ENCODE assay signal across 21 cellular contexts in genomic region chr2:62501059-62501458, GRCh38. TPM values are rescaled to one million over a fixed set of nuclear protein-coding genes. Genes with fewer than 3 reads are reported as not detected.
DNase-seq lines count a peak whose midpoint lies in the region; ATAC-seq, FAIRE-seq and TF ChIP-seq lines count a peak whose summit lies in the region.
"Had no signal": no experiment of that assay in that cellular context is flagged by ENCODE, and none has a peak within 500 bp of the region (broad histone marks: within the 10 kb centered on the region; RNA-seq: fewer than 3 reads in every experiment).

No MANE protein-coding gene starts in this region.

- H3K4me3 ChIP-seq in GM23248 (no peak overlapping the region), PC-9 (no peak overlapping the region), HepG2 (replicated peaks in 1 of 3; ENCODE audit: insufficient read depth in 1 of 3, low read depth in 2 of 3, low read length in 3 of 3) (no peak overlapping the region)
- H3K4me3 ChIP-seq: GM23338, HAP-1 had no signal

- no peaks in the 10 kb centered on the region for H3K9me2 ChIP-seq in GM23248 (ENCODE audit: insufficient read depth)
- H3K9me2 ChIP-seq in PC-9 (ENCODE audit: insufficient read depth), result peaks cover 6% of the 10 kb centered on the region; the same call in 1 of the 2 replicates

- WGBS in GM23248 (ENCODE audit: low coverage in 1 of 2, low lambda C conversion rate in 2 of 2, missing lambda C conversion rate in 2 of 2), 2 experiments, result 59 to 61% methylated on average over 3 of the region's 3 CpGs
- 63% methylated on average over 3 of the region's 3 CpGs for WGBS in HepG2 (ENCODE audit: low lambda C conversion rate)

- no peaks in the 10 kb centered on the region for H3K27me3 ChIP-seq in GM23248 (replicated peaks; ENCODE audit: insufficient read depth)
- no peaks in the 10 kb centered on the region for H3K27me3 ChIP-seq in PC-9 (ENCODE audit: insufficient read depth, low read depth)
- no peaks in the 10 kb centered on the region for H3K27me3 ChIP-seq in HepG2 (ENCODE audit: control insufficient read depth in 1 of 2, insufficient read depth in 2 of 2, low read length in 2 of 2)

- CTCF ChIA-PET in PC-9 (lab: Charles Lee), result no interaction called here
- CTCF ChIA-PET in HepG2 (lab: Yijun Ruan, JAX; ENCODE audit: low intra/inter-chr PET ratio, low total read pairs), result no interaction called here

- BruUV-seq in PC-9 (replicated peaks; lab: Mats Ljungman, UMichigan) (TSS peak; percentile 49), HepG2 (replicated peaks; lab: Mats Ljungman, UMichigan) (no TSS peak)

- H2AFZ ChIP-seq in GM23248 (peak overlapping the region; percentile 73), PC-9 (no peak overlapping the region), HepG2 (ENCODE audit: low read length) (no peak overlapping the region)
- H2AFZ ChIP-seq: GM23338 had no signal

- ATAC-seq in HepG2 (no peak), GM19023 (IDR thresholded peaks at IDR 0.05; ENCODE audit: unreplicated experiment) (no peak), GM21529 (IDR thresholded peaks at IDR 0.05; ENCODE audit: unreplicated experiment) (no peak)
- ATAC-seq: GM23338, Panc1 had no signal

- no peak for TF ChIP-seq RAD21 in HepG2 (CRISPR knock-in tag; IDR thresholded peaks at IDR 0.05)

- no peaks in the 10 kb centered on the region for H3K79me2 ChIP-seq in GM23248 (ENCODE audit: insufficient read depth)
- no peaks in the 10 kb centered on the region for H3K79me2 ChIP-seq in PC-9 (ENCODE audit: low read depth)
- H3K79me2 ChIP-seq in HepG2 (ENCODE audit: insufficient read depth, low read length), result no peaks in the 10 kb centered on the region

- H3K9ac ChIP-seq in GM23248, result no peak overlapping the region
- no peak overlapping the region for H3K9ac ChIP-seq in HepG2 (ENCODE audit: insufficient read depth, low read depth, low read length)

- peaks cover 28% of the 10 kb centered on the region for H3K4me1 ChIP-seq in GM23248 (ENCODE audit: insufficient read depth)
- peaks cover 44% of the 10 kb centered on the region for H3K4me1 ChIP-seq in PC-9 (replicated peaks; ENCODE audit: insufficient read depth)
- peaks cover 23% of the 10 kb centered on the region for H3K4me1 ChIP-seq in HepG2 (ENCODE audit: insufficient read depth, low read length)
- H3K4me1 ChIP-seq: Caco-2 had no signal

- H3K9me3 ChIP-seq in GM23248 (ENCODE audit: low read depth) (no peaks in the 10 kb centered on the region), PC-9 (ENCODE audit: insufficient read depth, low read depth) (no peaks in the 10 kb centered on the region), HepG2 (ENCODE audit: low read length) (no peaks in the 10 kb centered on the region)
- H3K9me3 ChIP-seq: Caco-2, HAP-1 had no signal

- TF ChIP-seq CTCF in PC-9 (conservative IDR thresholded peaks at IDR 0.05) (no peak), HepG2 (CRISPR knock-in tag; IDR thresholded peaks at IDR 0.05) (no peak)

- TF ChIP-seq EP300 in HepG2 (IDR thresholded peaks at IDR 0.05; ENCODE audit: low read depth in 2 of 2, low read length in 2 of 2) (no peak), HepG2 (CRISPR knock-in tag; IDR thresholded peaks at IDR 0.05; ENCODE audit: borderline replicate concordance) (no peak)

- H3K4me2 ChIP-seq in GM23248 (ENCODE audit: unreplicated experiment) (no peak overlapping the region), PC-9 (peak overlapping the region; percentile 45; the same call in 1 of the 2 replicates), HepG2 (ENCODE audit: low read depth, low read length) (no peak overlapping the region)
- H3K4me2 ChIP-seq: GM23338 had no signal

- DNase-seq in GM23248 (no peak), PC-9 (no peak), epithelial cell of prostate (ENCODE audit: low read depth, low spot score) (no peak), HepG2 (ENCODE audit: low spot score) (no peak), NCI-H226 (no peak)
- DNase-seq: C1 segment of cervical spinal cord; Caco-2; CD4-positive, alpha-beta memory T cell; GF-D8; KG1; MM.1S; NCI-H2029; NCI-H526 treated with DMSO at 0.1 percent for 48 hours; SHP77 had no signal

- H4K20me1 ChIP-seq in GM23248 (ENCODE audit: insufficient read depth) (no peaks in the 10 kb centered on the region), PC-9 (ENCODE audit: insufficient read depth) (no peaks in the 10 kb centered on the region), HepG2 (ENCODE audit: insufficient read depth, low read length) (no peaks in the 10 kb centered on the region)

- no peak for FAIRE-seq in HepG2 (lab: Jason Lieb, UNC)

- H3K36me3 ChIP-seq in GM23248 (ENCODE audit: low read depth), result no peaks in the 10 kb centered on the region
- peaks cover 7% of the 10 kb centered on the region; the same call in 1 of the 2 replicates for H3K36me3 ChIP-seq in PC-9 (ENCODE audit: low read depth)
- no peaks in the 10 kb centered on the region for H3K36me3 ChIP-seq in HepG2 (replicated peaks in 1 of 2; ENCODE audit: control insufficient read depth in 1 of 2, insufficient read depth in 2 of 2, low read length in 2 of 2)
- H3K36me3 ChIP-seq: HAP-1 had no signal

- H3F3A ChIP-seq in GM23248 (ENCODE audit: insufficient read depth), result no peaks in the 10 kb centered on the region; the same call in 1 of the 2 replicates
- peaks cover 24% of the 10 kb centered on the region for H3F3A ChIP-seq in PC-9 (ENCODE audit: insufficient read depth, low read depth)

- in situ Hi-C loops in GM23248 (cut with MboI), result no loop called here
- in situ Hi-C loops in HepG2 (cut with HindIII; ENCODE audit: extremely low pct_ligation_motif_present, low pct_unique_long_range_greater_than_20kb), result no loop called here

- intact Hi-C loops in PC-9 (cut with micrococcal nuclease; ENCODE audit: unreplicated experiment), result loop anchor here (1.0 kb wide), 1 partner anchor 77 kb away; no protein-coding TSS in a partner anchor
- intact Hi-C loops in HepG2 (cut with micrococcal nuclease; ENCODE audit: unreplicated experiment), result no loop called here

- H3K27ac ChIP-seq in GM23248 (no peak overlapping the region), PC-9 (peak overlapping the region; percentile 97), epithelial cell of prostate (peak overlapping the region; percentile 92), HepG2 (ENCODE audit: extremely low read length, insufficient read depth, low read length) (no peak overlapping the region)
- H3K27ac ChIP-seq: RWPE1 had no signal

- POLR2A ChIA-PET in PC-9 (lab: Charles Lee; ENCODE audit: unreplicated experiment) (no interaction called here), HepG2 (lab: Yijun Ruan, JAX) (interaction anchor here (2.4 kb wide), 1 partner anchor 69 kb away, joined by 5 read pairs; no protein-coding TSS in a partner anchor)

- TF ChIP-seq POLR2A in HepG2 (IDR thresholded peaks at IDR 0.05; ENCODE audit: insufficient read depth in 1 of 2, low read depth in 2 of 2, low read length in 2 of 2), result no peak

TF ChIP-seq in HepG2, 621 proteins besides CTCF, POLR2A, EP300 and RAD21 (continues in another document):
- TF ChIP-seq ATF7 (IDR thresholded peaks at IDR 0.05), result peak; percentile 68
- no peak for TF ChIP-seq ATF7 (CRISPR knock-in tag; IDR thresholded peaks at IDR 0.05)
- no peak for TF ChIP-seq TSC22D2 (CRISPR knock-in tag; IDR thresholded peaks at IDR 0.05; ENCODE audit: borderline replicate concordance)
- TF ChIP-seq TRAFD1 (CRISPR knock-in tag; IDR thresholded peaks at IDR 0.05; ENCODE audit: borderline replicate concordance), result no peak

RNA-seq across cellular contexts. Expression of gene TMEM17, which starts 4.9 kb away (rescaled TPM):
- total RNA-seq in GM23248 (2014; rRNA removed; shearing (Covaris generic)), result 3.7 and 8.3 TPM in 2 replicates
- 5.7 and 6.0 TPM in 2 replicates for polyA plus RNA-seq in GM23248 (2016; fragmentation: Nextera tagmentation; extraction: Ambion mirVana)
- total RNA-seq in PC-9 (2021), result 7.6 and 11.0 TPM in 2 replicates
- 0.22 and 0.28 TPM in 2 replicates for total RNA-seq in HepG2 (2016; rRNA removed; fragmentation: Illumina TruSeq; extraction: Trizol)
- total RNA-seq in HepG2 (2016; cell fraction: cytosol; rRNA removed; fragmentation: Illumina TruSeq; extraction: Trizol; ENCODE audit: low read depth), result 0.18 TPM in 1 of 2 replicates, not detected in the other
- 0.07 and 0.30 TPM in 2 replicates for total RNA-seq in HepG2 (2016; cell fraction: insoluble cytoplasmic fraction; rRNA removed; fragmentation: Illumina TruSeq; extraction: Trizol)
- 0.24 and 0.25 TPM in 2 replicates for total RNA-seq in HepG2 (2016; cell fraction: membrane; rRNA removed; fragmentation: Illumina TruSeq; extraction: Trizol)
- total RNA-seq in HepG2 (2016; cell fraction: nucleus; rRNA removed; fragmentation: Illumina TruSeq; extraction: Trizol), result 0.40 TPM in 1 of 2 replicates, not detected in the other
- polyA plus RNA-seq in HepG2 (2011; rRNA removed), result 0.30 and 0.50 TPM in 2 replicates
- 0.20 and 0.33 TPM in 2 replicates for polyA plus RNA-seq in HepG2 (2011; cell fraction: cytosol; rRNA removed)
- 0.11 and 0.16 TPM in 2 replicates for polyA plus RNA-seq in HepG2 (2011; cell fraction: nucleus; rRNA removed)
- polyA plus RNA-seq in HepG2 (2012), result 0.16 and 0.24 TPM in 2 replicates
- polyA plus RNA-seq in HepG2 (2016; cell fraction: cytosol; fragmentation: Illumina TruSeq; extraction: Trizol; ENCODE audit: low read depth), result 0.19 and 0.25 TPM in 2 replicates
- polyA plus RNA-seq in HepG2 (2016; cell fraction: insoluble cytoplasmic fraction; fragmentation: Illumina TruSeq; extraction: Trizol; ENCODE audit: low read depth), result 0.12 and 0.22 TPM in 2 replicates
- polyA plus RNA-seq in HepG2 (2016; cell fraction: membrane; fragmentation: Illumina TruSeq; extraction: Trizol; ENCODE audit: low read depth), result 0.35 and 0.46 TPM in 2 replicates
- polyA plus RNA-seq in HepG2 (2016; cell fraction: nucleus; fragmentation: Illumina TruSeq; extraction: Trizol; ENCODE audit: insufficient read depth, low read depth), result 0.25 and 0.76 TPM in 2 replicates
- polyA minus RNA-seq in HepG2 (2011; rRNA and poly(A)+ RNA removed; ENCODE audit: low replicate concordance), result 0.21 and 0.32 TPM in 2 replicates
- 0.35 TPM in 1 of 2 replicates, not detected in the other for polyA minus RNA-seq in HepG2 (2011; cell fraction: cytosol; rRNA and poly(A)+ RNA removed)
- polyA minus RNA-seq in HepG2 (2011; cell fraction: nucleus; rRNA and poly(A)+ RNA removed), result 0.25 and 0.52 TPM in 2 replicates
- total RNA-seq: CD4-positive, alpha-beta memory T cell; T-helper 1 cell treated with Interleukin-12 subunit alpha and Interleukin-12 subunit beta and Interleukin-4 antibody, amounts not matched to agents 30 ng/mL and 1 ng/mL, for 36 hours had no signal
- polyA plus RNA-seq: CD4-positive, alpha-beta memory T cell had no signal

Comparison
In these comparisons a context has a peak if more than half of its experiments do, and no peak if none do; other contexts are left out.
1. H3K27ac ChIP-seq: peak in PC-9 (single experiment) and epithelial cell of prostate (single experiment); none in GM23248 (single experiment) and HepG2 (single experiment).